Comparison of ENCODE assay signal across 17 cellular contexts in the genomic region with DNA sequence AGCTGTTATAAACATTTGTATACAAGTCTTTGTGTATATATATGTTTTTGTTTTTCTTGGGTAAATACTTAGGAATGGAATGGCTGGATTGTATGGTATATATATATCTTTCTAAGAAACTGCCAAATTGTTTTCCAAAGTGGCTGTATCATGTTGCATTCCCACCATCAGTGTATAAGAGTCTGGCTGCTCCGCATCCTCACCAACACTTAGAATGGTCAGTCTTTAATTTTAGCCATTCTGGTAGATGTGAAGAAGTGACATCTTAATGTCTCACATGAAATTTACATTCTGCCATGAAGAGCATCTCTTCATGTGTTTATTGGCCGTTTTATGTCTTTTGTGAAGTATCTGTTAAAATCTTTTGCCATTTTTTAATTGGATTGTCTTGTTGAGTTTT. TPM values are rescaled to one million over a fixed set of nuclear protein-coding genes. Genes with fewer than 3 reads are reported as not detected.
DNase-seq lines count a peak whose midpoint lies in the region; ATAC-seq and TF ChIP-seq lines count a peak whose summit lies in the region.
"Had no signal": no experiment of that assay in that cellular context is flagged by ENCODE, and none has a peak within 500 bp of the region (broad histone marks: within the 10 kb centered on the region; RNA-seq: fewer than 3 reads in every experiment).

No MANE protein-coding gene starts in this region.

- peak overlapping the region; percentile 71 for H3K27ac ChIP-seq in PC-3 (ENCODE audit: low read length)
- H3K27ac ChIP-seq: uterus had no signal

- H3K4me3 Mint-ChIP-seq in activated T-cell treated with anti-CD3 and anti-CD28 coated beads, Interleukin-2, amount 50 U/mL, for 72 hours: peak overlapping the region in 1 of 2 donors; percentile 72
- H3K4me3 Mint-ChIP-seq in chondrocyte (ENCODE audit: unreplicated experiment): no peak overlapping the region
- no peak overlapping the region for H3K4me3 Mint-ChIP-seq in stimulated activated naive B cell treated with anti-CD40 and anti-IgM and Interleukin-4, amounts not matched to agents 10 μg/mL and 1 μg/mL and 100 μg/mL, for 72 hours
- H3K4me3 Mint-ChIP-seq: nephron progenitor cell had no signal

- H3K36me3 Mint-ChIP-seq in activated T-cell treated with anti-CD3 and anti-CD28 coated beads, Interleukin-2, amount 50 U/mL, for 72 hours (ENCODE audit: insufficient read depth in 2 of 2): peaks cover 13 to 24% of the 10 kb centered on the region in 2 donors
- peaks cover 21% of the 10 kb centered on the region for H3K36me3 Mint-ChIP-seq in chondrocyte (ENCODE audit: low read depth)
- H3K36me3 Mint-ChIP-seq in stimulated activated naive B cell treated with anti-CD40 and anti-IgM and Interleukin-4, amounts not matched to agents 10 μg/mL and 1 μg/mL and 100 μg/mL, for 72 hours: peaks cover 16 to 34% of the 10 kb centered on the region in 2 donors

- no TSS peak for BruUV-seq in PC-3 (replicated peaks; lab: Mats Ljungman, UMichigan)

- no peaks in the 10 kb centered on the region for H3K27me3 Mint-ChIP-seq in activated T-cell treated with anti-CD3 and anti-CD28 coated beads, Interleukin-2, amount 50 U/mL, for 72 hours (ENCODE audit: low read depth)
- no peaks in the 10 kb centered on the region for H3K27me3 Mint-ChIP-seq in chondrocyte (ENCODE audit: low read depth)
- no peaks in the 10 kb centered on the region for H3K27me3 Mint-ChIP-seq in stimulated activated naive B cell treated with anti-CD40 and anti-IgM and Interleukin-4, amounts not matched to agents 10 μg/mL and 1 μg/mL and 100 μg/mL, for 72 hours
- H3K27me3 Mint-ChIP-seq: stimulated activated naive CD8-positive, alpha-beta T cell treated with anti-CD3 and anti-CD28 coated beads, Interleukin-15, amount 100 ng/mL, for 72 hours had no signal

- no peak for DNase-seq in activated T-cell treated with anti-CD3 and anti-CD28 coated beads, Interleukin-2, amount 50 U/mL, for 72 hours
- no peak for DNase-seq in activated T-cell treated with anti-CD3 and anti-CD28 coated beads, Interleukin-2, amount 50 U/mL, for 48 hours
- DNase-seq in PC-3 (no peak), chondrocyte (ENCODE audit: low spot score) (no peak), H7 (no peak)
- DNase-seq in stimulated activated naive B cell treated with anti-CD40 and anti-IgM and Interleukin-4, amounts not matched to agents 10 μg/mL and 1 μg/mL and 100 μg/mL, for 72 hours: no peak
- DNase-seq: activated gamma-delta T cell treated with Interleukin-2 at 50 U/mL for 16 hours; COR-L47; NCI-H1694; NCI-H345; nephron progenitor cell; SIG-M5; stimulated activated naive CD8-positive, alpha-beta T cell treated with anti-CD3 and anti-CD28 coated beads, Interleukin-15, amount 100 ng/mL, for 72 hours; uterus had no signal

- H3K4me1 Mint-ChIP-seq in activated T-cell treated with anti-CD3 and anti-CD28 coated beads, Interleukin-2, amount 50 U/mL, for 72 hours (ENCODE audit: low read depth): peaks cover 42% of the 10 kb centered on the region
- H3K4me1 Mint-ChIP-seq in chondrocyte (ENCODE audit: low read depth): peaks cover 51% of the 10 kb centered on the region
- H3K4me1 Mint-ChIP-seq in stimulated activated naive B cell treated with anti-CD40 and anti-IgM and Interleukin-4, amounts not matched to agents 10 μg/mL and 1 μg/mL and 100 μg/mL, for 72 hours: peaks cover 16 to 35% of the 10 kb centered on the region in 2 donors

- ATAC-seq in activated T-cell treated with anti-CD3 and anti-CD28 coated beads, Interleukin-2, amount 50 U/mL, for 72 hours (replicated peaks in 1 of 2): no peak
- no peak for ATAC-seq in PC-3
- no peak for ATAC-seq in stimulated activated naive B cell treated with anti-CD40 and anti-IgM and Interleukin-4, amounts not matched to agents 10 μg/mL and 1 μg/mL and 100 μg/mL, for 72 hours (replicated peaks)
- ATAC-seq in HG03460 (IDR thresholded peaks at IDR 0.05; ENCODE audit: unreplicated experiment): no peak
- no peak for ATAC-seq in GM21390 (IDR thresholded peaks at IDR 0.05; ENCODE audit: unreplicated experiment)

- H3K27ac Mint-ChIP-seq in activated T-cell treated with anti-CD3 and anti-CD28 coated beads, Interleukin-2, amount 50 U/mL, for 72 hours: peak overlapping the region; percentile 97
- H3K27ac Mint-ChIP-seq in chondrocyte (ENCODE audit: unreplicated experiment): peak overlapping the region; percentile 98
- H3K27ac Mint-ChIP-seq in stimulated activated naive B cell treated with anti-CD40 and anti-IgM and Interleukin-4, amounts not matched to agents 10 μg/mL and 1 μg/mL and 100 μg/mL, for 72 hours: peak overlapping the region; percentile 65
- H3K27ac Mint-ChIP-seq: nephron progenitor cell had no signal

- H3K79me2 ChIP-seq in PC-3 (ENCODE audit: low read length): peaks cover 26% of the 10 kb centered on the region

- peaks cover 15% of the 10 kb centered on the region; the same call in 1 of the 2 replicates for H3K36me3 ChIP-seq in PC-3 (ENCODE audit: low read depth, low read length)
- H3K36me3 ChIP-seq in H7 (replicated peaks; ENCODE audit: control insufficient read depth, insufficient read depth, low read length): no peaks in the 10 kb centered on the region
- H3K36me3 ChIP-seq: uterus had no signal

- no peak overlapping the region for H3K4me3 ChIP-seq in PC-3 (ENCODE audit: low read length)
- H3K4me3 ChIP-seq in H7 (ENCODE audit: insufficient read depth, low read depth, low read length): no peak overlapping the region
- H3K4me3 ChIP-seq: lung, uterus had no signal

- H3K9ac ChIP-seq in PC-3 (ENCODE audit: low read length): no peak overlapping the region

- H3F3A ChIP-seq in PC-3 (ENCODE audit: low read length, unreplicated experiment): peaks cover 7% of the 10 kb centered on the region

- H3K27me3 ChIP-seq in PC-3 (ENCODE audit: low read length) (no peaks in the 10 kb centered on the region), H7 (ENCODE audit: control insufficient read depth, insufficient read depth, low read length) (no peaks in the 10 kb centered on the region)
- H3K27me3 ChIP-seq: uterus had no signal

- H3K4me1 ChIP-seq in PC-3 (ENCODE audit: insufficient read depth, low read length): peaks cover 36% of the 10 kb centered on the region
- H3K4me1 ChIP-seq: uterus had no signal

- peak overlapping the region; percentile 55; the same call in 1 of the 2 replicates for H3K4me2 ChIP-seq in PC-3 (ENCODE audit: low read length)

- POLR2A ChIA-PET in PC-3 (lab: Charles Lee; ENCODE audit: unreplicated experiment): interaction anchor here (0.6 kb wide), 1 partner anchor 150 kb away, joined by 3 read pairs; no protein-coding TSS in a partner anchor

- TF ChIP-seq CTCF in PC-3 (conservative IDR thresholded peaks at IDR 0.05; ENCODE audit: low read depth, low read length) (no peak), chondrocyte (IDR thresholded peaks at IDR 0.05) (no peak)

- H4K20me1 ChIP-seq in PC-3 (ENCODE audit: low read length): no peaks in the 10 kb centered on the region

- intact Hi-C loops in PC-3 (cut with micrococcal nuclease): loop anchor here (5.0 kb wide), 1 partner anchor 65 kb away; no protein-coding TSS in a partner anchor

- CTCF ChIA-PET in PC-3 (lab: Charles Lee): no interaction called here

- H2AFZ ChIP-seq in PC-3 (ENCODE audit: low read length): no peak overlapping the region

- H3K9me3 ChIP-seq in PC-3 (ENCODE audit: low read length): no peaks in the 10 kb centered on the region
- H3K9me3 ChIP-seq: uterus had no signal

- H3K9me3 Mint-ChIP-seq in activated T-cell treated with anti-CD3 and anti-CD28 coated beads, Interleukin-2, amount 50 U/mL, for 72 hours: peaks cover 5 to 13% of the 10 kb centered on the region in 2 donors
- peaks cover 9% of the 10 kb centered on the region for H3K9me3 Mint-ChIP-seq in chondrocyte (ENCODE audit: low read depth)
- H3K9me3 Mint-ChIP-seq in stimulated activated naive B cell treated with anti-CD40 and anti-IgM and Interleukin-4, amounts not matched to agents 10 μg/mL and 1 μg/mL and 100 μg/mL, for 72 hours: peaks cover 0 to 4% of the 10 kb centered on the region in 2 donors

- H3K9me2 ChIP-seq in PC-3 (replicated peaks; ENCODE audit: low read length): no peaks in the 10 kb centered on the region

RNA-seq across cellular contexts. Expression of gene GALNT10, which starts 31.9 kb away (rescaled TPM):
- 10 to 100 TPM; 41.7 to 47.4 TPM for total RNA-seq in activated T-cell treated with anti-CD3 and anti-CD28 coated beads, Interleukin-2, amount 50 U/mL, for 72 hours
- total RNA-seq in PC-3 (2014; rRNA removed) (44.9 and 46.2 TPM in 2 replicates), chondrocyte (155 to 220 TPM (median 157 TPM) in 3 replicates)
- 13.8 and 16.3 TPM in 2 replicates for total RNA-seq in H7 (2014; rRNA removed; shearing (Covaris generic))
